Comparison of ENCODE assay signal across 8 cellular contexts in genomic region chr19:35935911-35936737, GRCh38. TPM values are rescaled to one million over a fixed set of nuclear protein-coding genes. Genes with fewer than 3 reads are reported as not detected.
DNase-seq lines count a peak whose midpoint lies in the region; ATAC-seq, FAIRE-seq and TF ChIP-seq lines count a peak whose summit lies in the region.

Gene LRFN3 (plus strand): TSS chr19:35936374. CDS start chr19:35939426, 3,052 bp downstream.

- H3K9ac ChIP-seq in K562 (ENCODE audit: insufficient read depth in 1 of 2, low read depth in 2 of 2, low read length in 2 of 2), result peak within 1 kb of the TSS in 1 of 2 experiments; percentile 17; a peak in 1 of 4 replicates

- intact Hi-C loops in K562 (cut with micrococcal nuclease), result loop anchor here (10.0 kb wide), 1 partner anchor 111 kb away; no protein-coding TSS in a partner anchor

- in situ Hi-C loops in K562 (cut with MboI), result no loop called here

- DNase-seq in NCI-H128 (lab: John Stamatoyannopoulos, UW; ENCODE audit: unreplicated experiment) (peak; percentile 76), T-helper 2 cell (peak in 3 of 5 experiments; percentile 39 to 83 (median 41)), K562 (ENCODE audit: extremely low read depth in 1 of 4, low spot score in 3 of 4) (peak; percentile 54 to 75 (median 68)), retina (peak; percentile 83)

- H3K36me3 ChIP-seq in DOHH2 (ENCODE audit: control insufficient read depth, low read length), result no peaks in the 10 kb centered on the region
- no peaks in the 10 kb centered on the region for H3K36me3 ChIP-seq in K562 (ENCODE audit: control insufficient read depth, insufficient read depth, low read length)

- FAIRE-seq in K562 (lab: Jason Lieb, UNC), result no peak

- H3K9me2 ChIP-seq in DOHH2 (replicated peaks; ENCODE audit: control insufficient read depth, low read length), result no peaks in the 10 kb centered on the region

- H4K20me1 ChIP-seq in DOHH2 (ENCODE audit: control insufficient read depth, insufficient read depth, low read depth, low read length) (no peaks in the 10 kb centered on the region), K562 (replicated peaks; ENCODE audit: control insufficient read depth, insufficient read depth, low read length) (0 out of 2 replicates have a peak, but pooled peaks cover 4% of the 10 kb centered on the region)

- TF ChIP-seq CTCF in DOHH2 (IDR thresholded peaks at IDR 0.05; ENCODE audit: low read depth, low read length, poor library complexity, severe bottlenecking), result no peak
- TF ChIP-seq CTCF in K562 (IDR thresholded peaks at IDR 0.05 in 2 of 3, conservative IDR thresholded peaks at IDR 0.05 in 1 of 3; ENCODE audit: insufficient read depth in 2 of 3, low read depth in 1 of 3, low read length in 3 of 3), result no peak

- ATAC-seq in K562 (no peak), GM21526 (IDR thresholded peaks at IDR 0.05; ENCODE audit: low FRiP score, unreplicated experiment) (no peak), GM18511 (IDR thresholded peaks at IDR 0.05; ENCODE audit: unreplicated experiment) (no peak)

- no peaks in the 10 kb centered on the region for H3K79me2 ChIP-seq in DOHH2 (ENCODE audit: control insufficient read depth, low read length)
- H3K79me2 ChIP-seq in K562 (ENCODE audit: control insufficient read depth, insufficient read depth, low read length), result no peaks in the 10 kb centered on the region

- H3F3A ChIP-seq in DOHH2 (ENCODE audit: control insufficient read depth, insufficient read depth), result no peaks in the 10 kb centered on the region

- TF ChIP-seq RAD21 in K562 (CRISPR knock-in tag; conservative IDR thresholded peaks at IDR 0.05 in 1 of 2, IDR thresholded peaks at IDR 0.05 in 1 of 2), result no peak

- H3K27ac ChIP-seq in DOHH2 (ENCODE audit: low read depth, low read length) (no peak within 1 kb of the TSS), K562 (ENCODE audit: extremely low read depth, low read depth, low read length) (no peak within 1 kb of the TSS)

- H3K4me1 ChIP-seq in DOHH2 (ENCODE audit: control insufficient read depth, low read length) (peaks cover 22% of the 10 kb centered on the region), K562 (replicated peaks in 1 of 2; ENCODE audit: control insufficient read depth in 2 of 2, insufficient read depth in 2 of 2, low read length in 2 of 2) (peaks cover 2 to 29% of the 10 kb centered on the region in 2 experiments; a peak in 3 of 5 replicates)

- no peak for TF ChIP-seq EP300 in K562 (IDR thresholded peaks at IDR 0.05; ENCODE audit: low read length)

- CTCF ChIA-PET in K562 (lab: Yijun Ruan, JAX; ENCODE audit: low intra/inter-chr PET ratio), result no interaction called here

- H3K27me3 ChIP-seq in DOHH2 (ENCODE audit: control insufficient read depth, low read length) (peaks cover 16% of the 10 kb centered on the region), K562 (ENCODE audit: control insufficient read depth in 2 of 2, insufficient read depth in 2 of 2, low read length in 2 of 2) (peaks cover 24 to 60% of the 10 kb centered on the region in 2 experiments)

- 5% methylated on average over 30 of the region's 68 CpGs for WGBS in K562 (ENCODE audit: insufficient coverage, low coverage, missing lambda C conversion rate)

- H3K4me3 ChIP-seq in DOHH2 (ENCODE audit: low read length) (peak within 1 kb of the TSS; percentile 77), K562 (no peak within 1 kb of the TSS), iPS-11a (ENCODE audit: low read depth, low read length) (peak within 1 kb of the TSS; percentile 47)

- peak within 1 kb of the TSS; percentile 87 for H3K4me2 ChIP-seq in DOHH2 (ENCODE audit: low read length)
- H3K4me2 ChIP-seq in K562 (ENCODE audit: insufficient read depth, low read length), result peak within 1 kb of the TSS; percentile 51

- POLR2A ChIA-PET in K562 (lab: Yijun Ruan, JAX), result interaction anchor here (0.6 to 0.7 kb wide), 2 partner anchors 19 to 194 kb away, joined by 3 read pairs; partner anchors contain the start of gene IGFLR1

- no peaks in the 10 kb centered on the region for H3K9me1 ChIP-seq in K562 (ENCODE audit: control insufficient read depth, insufficient read depth, low read length)

- H2AFZ ChIP-seq in K562 (ENCODE audit: low read depth, low read length), result no peak within 1 kb of the TSS

- H3K9me3 ChIP-seq in DOHH2 (ENCODE audit: control insufficient read depth, insufficient read depth, low read length), result no peaks in the 10 kb centered on the region
- H3K9me3 ChIP-seq in K562 (replicated peaks; ENCODE audit: control insufficient read depth, insufficient read depth, low read depth, low read length), result no peaks in the 10 kb centered on the region

- TF ChIP-seq POLR2A in K562 (conservative IDR thresholded peaks at IDR 0.05), result no peak

- no TSS peak for BruUV-seq in K562 (replicated peaks; lab: Mats Ljungman, UMichigan)

TF ChIP-seq in K562, 482 proteins besides CTCF, POLR2A, EP300 and RAD21:
- TF ChIP-seq POLR3A (IDR thresholded peaks at IDR 0.05; ENCODE audit: borderline replicate concordance, extremely low read depth, insufficient read depth, insufficient read length) (no peak), ZNF830 (CRISPR knock-in tag; IDR thresholded peaks at IDR 0.05) (no peak), ZFP91 (CRISPR knock-in tag; IDR thresholded peaks at IDR 0.05) (peak; percentile 97), ZNF395 (CRISPR knock-in tag; IDR thresholded peaks at IDR 0.05) (no peak), HDAC1 (IDR thresholded peaks at IDR 0.05) (peak in 1 of 2 experiments; percentile 32; a peak in 1 of 4 replicates), SAP30 (IDR thresholded peaks at IDR 0.05; ENCODE audit: borderline replicate concordance, insufficient read depth, low read depth, low read length, poor library complexity, severe bottlenecking) (no peak), RBM39 (optimal IDR thresholded peaks at IDR 0.05; ENCODE audit: low read depth, low read length) (no peak), ZNF766 (CRISPR knock-in tag; conservative IDR thresholded peaks at IDR 0.05) (no peak), NRF1 (conservative IDR thresholded peaks at IDR 0.05 in 1 of 2, IDR thresholded peaks at IDR 0.05 in 1 of 2) (peak; percentile 35 to 44; a peak in 3 of 4 replicates), ZFPM2 (CRISPR knock-in tag; IDR thresholded peaks at IDR 0.05) (no peak)
TF ChIP-seq in K562: peak in this region for 3.

RNA-seq across cellular contexts. Expression of gene LRFN3, which starts in this region (rescaled TPM):
- total RNA-seq in K562 (2011; cell fraction: chromatin; rRNA removed; ENCODE audit: low replicate concordance), result 0.32 TPM in 1 of 2 replicates, not detected in the other
- total RNA-seq in K562 (2011; cell fraction: nucleolus; rRNA removed), result 0.26 and 0.50 TPM in 2 replicates
- 0.15 and 0.23 TPM in 2 replicates for total RNA-seq in K562 (2011; cell fraction: nucleoplasm; rRNA removed)
- total RNA-seq in K562 (2014; rRNA removed) (0.08 TPM in 1 of 2 replicates, not detected in the other), K562 (2014; rRNA removed; fragmentation: Illumina TruSeq; extraction: Trizol) (not detected in 2 replicates), K562 (2015; rRNA removed; fragmentation: Illumina TruSeq; extraction: Trizol) (not detected in 2 replicates), K562 (2021) (0.11 and 0.31 TPM in 2 replicates)
- polyA plus RNA-seq in K562 (2011; rRNA removed) (0.16 TPM in 1 of 2 replicates, not detected in the other), K562 (2014; fragmentation: Illumina TruSeq; extraction: Trizol) (0.03 and 0.19 TPM in 2 replicates), K562 (2014; fragmentation: Nextera tagmentation; extraction: Ambion mirVana) (not detected), K562 (2014; rRNA removed) (0.12 and 0.35 TPM in 2 replicates)
- 0.09 and 0.18 TPM in 2 replicates for polyA plus RNA-seq in K562 (2011; cell fraction: cytosol; rRNA removed)
- polyA plus RNA-seq in K562 (2011; cell fraction: nucleus; rRNA removed), result 0.17 and 0.20 TPM in 2 replicates
- 0.07 and 0.09 TPM in 2 replicates for polyA plus RNA-seq in K562 (2012)
- polyA minus RNA-seq in K562 (2011; rRNA and poly(A)+ RNA removed), result 0.04 and 0.06 TPM in 2 replicates
- not detected in 2 replicates for polyA minus RNA-seq in K562 (2011; cell fraction: cytosol; rRNA and poly(A)+ RNA removed)
- 0.22 and 0.54 TPM in 2 replicates for polyA minus RNA-seq in K562 (2011; cell fraction: nucleus; rRNA and poly(A)+ RNA removed)

Comparison
In these comparisons a context has a peak if more than half of its experiments do, and no peak if none do; other contexts are left out.
1. Peak in DNase-seq and H3K4me2 ChIP-seq in K562; RNA of the gene not detected or under 1 TPM.